In genomic region chr3:18090377-18090776, GRCh38 we compare ENCODE assay signal across 32 cellular contexts.
"Had no signal": no experiment of that assay in that cellular context is flagged by ENCODE, and none has a peak within 500 bp of the region (broad histone marks: within the 10 kb centered on the region; RNA-seq: fewer than 3 reads in every experiment).

No MANE protein-coding gene starts in this region.

- H3K4me1 ChIP-seq: adrenal gland, body of pancreas, esophagus muscularis mucosa, gastroesophageal sphincter, heart right ventricle had no signal

- H3K27me3 ChIP-seq: adrenal gland, body of pancreas, esophagus muscularis mucosa, gastroesophageal sphincter, heart right ventricle had no signal

- H3K9me3 ChIP-seq: adrenal gland, body of pancreas, gastroesophageal sphincter had no signal

- H3K4me3 ChIP-seq: adrenal gland, body of pancreas, esophagus muscularis mucosa, gastroesophageal sphincter, heart right ventricle had no signal

- H3K27ac ChIP-seq: adrenal gland, body of pancreas, esophagus muscularis mucosa, gastroesophageal sphincter, heart right ventricle had no signal

- ATAC-seq: activated CD4-positive, alpha-beta T cell treated with anti-CD3 and anti-CD28 coated beads for 36 hours; activated CD8-positive, alpha-beta memory T cell treated with anti-CD3 and anti-CD28 coated beads, Interleukin-2, amount 10 ng/mL, durations not matched to agents 7 days and 5 days; activated CD8-positive, alpha-beta T cell treated with anti-CD3 and anti-CD28 coated beads, Interleukin-2, amount 10 ng/mL, durations not matched to agents 7 days and 5 days; activated naive CD8-positive, alpha-beta T cell treated with anti-CD3 and anti-CD28 coated beads, Interleukin-2, amount 50 U/mL, for 24 hours; activated T-helper 17 cell treated with anti-CD3 and anti-CD28 coated beads, Interleukin-2, amount 50 U/mL, for 72 hours; body of pancreas; effector memory CD8-positive, alpha-beta T cell; gastroesophageal sphincter; heart right ventricle; T-helper 17 cell had no signal

- H3K36me3 ChIP-seq: adrenal gland, esophagus muscularis mucosa, gastroesophageal sphincter, heart right ventricle had no signal

- DNase-seq: activated CD4-positive, alpha-beta memory T cell treated with anti-CD3 and anti-CD28 coated beads for 36 hours; activated CD4-positive, alpha-beta T cell treated with anti-CD3 and anti-CD28 coated beads for 36 hours; activated CD4-positive, alpha-beta T cell treated with anti-CD3 and anti-CD28 coated beads, Interleukin-2, amount 10 ng/mL, durations not matched to agents 24 days and 14 days; activated CD4-positive, CD25-positive, alpha-beta regulatory T cell; activated CD4-positive, CD25-positive, alpha-beta regulatory T cell treated with anti-CD3 and anti-CD28 coated beads, Interleukin-2, amount 50 U/mL, for 72 hours; activated CD8-positive, alpha-beta memory T cell treated with anti-CD3 and anti-CD28 coated beads, Interleukin-2, amount 10 ng/mL, durations not matched to agents 7 days and 5 days; activated CD8-positive, alpha-beta memory T cell treated with anti-CD3 and anti-CD28 coated beads, Interleukin-2, amount 50 U/mL, for 4 hours; activated CD8-positive, alpha-beta T cell treated with anti-CD3 and anti-CD28 coated beads, Interleukin-2, amount 10 ng/mL, durations not matched to agents 7 days and 5 days; activated effector memory CD4-positive, alpha-beta T cell treated with Interleukin-2 at 50 U/mL for 16 hours; activated gamma-delta T cell treated with Interleukin-2 at 50 U/mL for 16 hours; activated naive CD4-positive, alpha-beta T cell treated with anti-CD3 and anti-CD28 coated beads for 36 hours; activated naive CD8-positive, alpha-beta T cell treated with anti-CD3 and anti-CD28 coated beads for 36 hours; activated naive CD8-positive, alpha-beta T cell treated with anti-CD3 and anti-CD28 coated beads, Interleukin-2, amount 50 U/mL, for 24 hours; activated T-cell treated with anti-CD3 and anti-CD28 coated beads, Interleukin-2, amount 50 U/mL, for 1 hour; adrenal gland; amygdala; aorta; body of pancreas; caudate nucleus; cortex of kidney; dermis blood vessel endothelial cell; effector CD4-positive, alpha-beta T cell; effector memory CD8-positive, alpha-beta T cell; erythroblast; foreskin melanocyte; heart right ventricle; T-helper 1 cell; T-helper 17 cell; T1000 had no signal
